ENCODE assay signal across 1 cellular context in genomic region chr2:72543527-72544216, GRCh38.
A peak's percentile ranks its signal among the peaks of the same experiment; 100 is the strongest.
TF ChIP-seq lines count a peak whose summit lies in the region.

No MANE protein-coding gene starts in this region.

TF ChIP-seq in K562, 482 proteins besides CTCF, POLR2A, EP300 and RAD21 (continued from another document and continues in another):
- TF ChIP-seq ZBTB11 (CRISPR knock-in tag; IDR thresholded peaks at IDR 0.05): peak in 1 of 3 experiments; percentile 61; a peak in 2 of 6 replicates
- peak; percentile 33; the same call in 1 of the 2 replicates for TF ChIP-seq ATF3 (IDR thresholded peaks at IDR 0.05)
- TF ChIP-seq ATF3 (CRISPR knock-in tag; conservative IDR thresholded peaks at IDR 0.05): no peak
- TF ChIP-seq ZMIZ1 (IDR thresholded peaks at IDR 0.05; ENCODE audit: low read depth in 2 of 2, low read length in 2 of 2): peak in 1 of 2 experiments; percentile 92; a peak in 2 of 4 replicates
- 0 out of 2 replicates have a peak, but pooled peaks have one; percentile 49 for TF ChIP-seq ZNF644 (tag; IDR thresholded peaks at IDR 0.05; ENCODE audit: low read depth)
- peak; percentile 36 for TF ChIP-seq TBP (optimal IDR thresholded peaks at IDR 0.05; ENCODE audit: low read depth, low read length)
- TF ChIP-seq ARNT (IDR thresholded peaks at IDR 0.05): peak; percentile 87 to 95
- peak; percentile 27; the same call in 1 of the 2 replicates for TF ChIP-seq RFX1 (IDR thresholded peaks at IDR 0.05)
- TF ChIP-seq ELF4 (CRISPR knock-in tag; IDR thresholded peaks at IDR 0.05): peak; percentile 86; the same call in 1 of the 2 replicates
- no peak for TF ChIP-seq SNAPC5 (CRISPR knock-in tag; IDR thresholded peaks at IDR 0.05)
- TF ChIP-seq PKNOX1 (IDR thresholded peaks at IDR 0.05): peak; percentile 52; the same call in 1 of the 2 replicates
- no peak for TF ChIP-seq TSC22D4 (tag; IDR thresholded peaks at IDR 0.05)
- TF ChIP-seq MTA2 (IDR thresholded peaks at IDR 0.05; ENCODE audit: low read depth): peak; percentile 98
- TF ChIP-seq XRCC5 (IDR thresholded peaks at IDR 0.05; ENCODE audit: low read depth, low read length): no peak
- peak; percentile 98 for TF ChIP-seq HMBOX1 (IDR thresholded peaks at IDR 0.05)
- TF ChIP-seq GATA2 (CRISPR knock-in tag; IDR thresholded peaks at IDR 0.05): peak; percentile 96
- peak; percentile 83 for TF ChIP-seq ZNF766 (CRISPR knock-in tag; conservative IDR thresholded peaks at IDR 0.05)
- 0 out of 2 replicates have a peak, but pooled peaks have one; percentile 47 for TF ChIP-seq TCFL5 (CRISPR knock-in tag; conservative IDR thresholded peaks at IDR 0.05)
- peak; percentile 63 to 96; a peak in 3 of 4 replicates for TF ChIP-seq RCOR1 (IDR thresholded peaks at IDR 0.05; ENCODE audit: borderline replicate concordance in 1 of 2, low read depth in 2 of 2, low read length in 2 of 2)
- peak; percentile 80; the same call in 1 of the 2 replicates for TF ChIP-seq EZH2 (IDR thresholded peaks at IDR 0.05; ENCODE audit: borderline replicate concordance, low read depth, low read length)
- peak; percentile 18; the same call in 1 of the 2 replicates for TF ChIP-seq MYC (IDR thresholded peaks at IDR 0.05; ENCODE audit: low read depth, low read length)
- no peak for TF ChIP-seq MYC (CRISPR knock-in tag; IDR thresholded peaks at IDR 0.05; ENCODE audit: borderline replicate concordance, low read depth)
- 0 out of 2 replicates have a peak, but pooled peaks have one; percentile 55 for TF ChIP-seq THRB (CRISPR knock-in tag; conservative IDR thresholded peaks at IDR 0.05)
- TF ChIP-seq BMI1 (IDR thresholded peaks at IDR 0.05; ENCODE audit: low read length): no peak
- peak; percentile 47 for TF ChIP-seq ZNF239 (CRISPR knock-in tag; IDR thresholded peaks at IDR 0.05)
- no peak for TF ChIP-seq ZNF830 (CRISPR knock-in tag; IDR thresholded peaks at IDR 0.05)
- peak; percentile 99 for TF ChIP-seq DPF2 (IDR thresholded peaks at IDR 0.05)
- peak; percentile 17 for TF ChIP-seq U2AF1 (optimal IDR thresholded peaks at IDR 0.05; ENCODE audit: low read depth, low read length)
- TF ChIP-seq HDAC3 (IDR thresholded peaks at IDR 0.05; ENCODE audit: borderline replicate concordance, partially characterized antibody): peak; percentile 93
- TF ChIP-seq BHLHE40 (IDR thresholded peaks at IDR 0.05; ENCODE audit: low read length): peak; percentile 76
- TF ChIP-seq ZBTB12 (CRISPR knock-in tag; IDR thresholded peaks at IDR 0.05): peak; percentile 43; the same call in 1 of the 2 replicates
- TF ChIP-seq KHSRP (IDR thresholded peaks at IDR 0.05): peak; percentile 82
- TF ChIP-seq ZNF583 (CRISPR knock-in tag; IDR thresholded peaks at IDR 0.05): 0 out of 2 replicates have a peak, but pooled peaks have one; percentile 53
- TF ChIP-seq TAL1 (IDR thresholded peaks at IDR 0.05): peak; percentile 99
- peak; percentile 85; the same call in 1 of the 2 replicates for TF ChIP-seq NCOA1 (IDR thresholded peaks at IDR 0.05; ENCODE audit: low read depth)
- no peak for TF ChIP-seq HNRNPL (IDR thresholded peaks at IDR 0.05; ENCODE audit: low read depth, low read length)
- TF ChIP-seq FUS (optimal IDR thresholded peaks at IDR 0.05; ENCODE audit: low read depth, low read length): no peak
- TF ChIP-seq TEAD1 (CRISPR knock-in tag; IDR thresholded peaks at IDR 0.05): peak in 1 of 2 experiments; percentile 91; a peak in 2 of 4 replicates
- peak; percentile 60; the same call in 1 of the 2 replicates for TF ChIP-seq VEZF1 (CRISPR knock-in tag; IDR thresholded peaks at IDR 0.05)
- TF ChIP-seq ZNF175 (CRISPR knock-in tag; IDR thresholded peaks at IDR 0.05; ENCODE audit: low read depth): 0 out of 2 replicates have a peak, but pooled peaks have one; percentile 63
- TF ChIP-seq CXXC5 (CRISPR knock-in tag; IDR thresholded peaks at IDR 0.05): peak; percentile 65
- TF ChIP-seq MNT (conservative IDR thresholded peaks at IDR 0.05): peak in 1 of 2 experiments; percentile 50; a peak in 2 of 4 replicates
- no peak for TF ChIP-seq ZNF24 (IDR thresholded peaks at IDR 0.05)
